8 cellular contexts compared by ENCODE assay signal in the genomic region with DNA sequence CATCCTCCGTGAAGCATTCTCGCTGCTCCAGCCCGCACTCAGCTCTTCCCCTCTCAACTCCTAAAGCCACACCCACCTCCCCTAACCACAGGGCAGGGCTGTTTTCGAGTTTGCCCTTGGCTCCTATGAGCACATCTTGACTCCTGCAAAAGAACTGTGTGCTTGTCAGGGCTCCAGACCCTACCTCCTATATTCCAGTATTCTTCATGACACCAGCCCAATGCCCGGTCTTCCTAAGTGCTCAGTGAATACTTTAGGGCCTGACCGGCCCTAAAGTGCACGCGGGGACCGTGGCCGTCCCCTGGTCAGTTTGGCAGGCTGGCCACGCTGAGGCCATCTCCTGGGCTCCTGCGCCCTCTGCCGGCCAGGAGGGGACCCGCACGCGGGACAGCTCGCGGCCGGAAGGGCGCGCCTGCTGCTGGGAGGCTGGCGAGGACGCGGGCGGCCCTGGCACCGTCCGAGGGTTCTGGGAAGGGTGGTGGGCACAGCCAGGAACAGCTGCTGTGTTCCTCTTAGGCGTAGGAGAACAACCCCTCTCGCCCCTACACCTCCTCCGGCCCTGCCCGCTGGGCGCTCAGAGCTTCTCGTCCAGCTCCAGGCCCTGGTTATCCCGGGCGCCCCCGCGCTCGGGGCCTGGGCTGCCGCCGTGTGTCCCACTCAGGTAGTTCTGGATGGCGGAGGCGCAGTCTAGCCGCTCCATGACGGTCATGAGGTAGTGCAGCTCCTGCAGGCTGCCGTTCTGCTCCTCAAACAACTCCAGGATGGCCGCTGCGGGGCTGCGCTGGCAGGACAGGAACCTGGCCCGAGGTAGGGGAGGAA. TPM values are rescaled to one million over a fixed set of nuclear protein-coding genes. Genes with fewer than 3 reads are reported as not detected.
A peak's percentile ranks its signal among the peaks of the same experiment; 100 is the strongest.
DNase-seq lines count a peak whose midpoint lies in the region; ATAC-seq and TF ChIP-seq lines count a peak whose summit lies in the region.

No MANE protein-coding gene starts in this region.

- in situ Hi-C loops in GM13976 (cut with MboI; ENCODE audit: low sequenced_read_pairs, unreplicated experiment) (no loop called here), mammary epithelial cell (cut with MboI; ENCODE audit: low sequenced_read_pairs in 2 of 2) (loop anchor here (10.0 to 25.0 kb wide), 3 partner anchors 133 to 1041 kb away; no protein-coding TSS in a partner anchor)

- H3K9me3 ChIP-seq in mammary epithelial cell (replicated peaks; ENCODE audit: insufficient read depth, low read length), result no peaks in the 10 kb centered on the region

- no peaks in the 10 kb centered on the region for H3K36me3 ChIP-seq in mammary epithelial cell (ENCODE audit: insufficient read depth, low read length)

- peak overlapping the region; percentile 94 for H3K4me2 ChIP-seq in mammary epithelial cell (ENCODE audit: insufficient read depth, low read depth, low read length)

- H3K4me3 ChIP-seq in mammary epithelial cell (replicated peaks in 1 of 3; ENCODE audit: insufficient read depth in 1 of 3, low read depth in 2 of 3, low read length in 3 of 3), result peak overlapping the region; percentile 30 to 46 (median 45)

- H2AFZ ChIP-seq in mammary epithelial cell (ENCODE audit: low read depth, low read length), result peak overlapping the region; percentile 88

- WGBS in mammary epithelial cell (ENCODE audit: low coverage, missing lambda C conversion rate), result 4% methylated on average over 30 of the region's 49 CpGs

- H3K79me2 ChIP-seq in mammary epithelial cell (ENCODE audit: insufficient read depth, low read length), result no peaks in the 10 kb centered on the region

- ATAC-seq in HG02588 (IDR thresholded peaks at IDR 0.05; ENCODE audit: unreplicated experiment) (peak; percentile 91), GM18520 (IDR thresholded peaks at IDR 0.05; ENCODE audit: unreplicated experiment) (no peak)

- dilution Hi-C loops in mammary epithelial cell (cut with HindIII; ENCODE audit: low sequenced_read_pairs), result no loop called here

- CTCF ChIA-PET in mammary epithelial cell (lab: Charles Lee; ENCODE audit: low non-redundant PET), result interaction anchor here (0.6 to 0.9 kb wide), 4 partner anchors 36 to 683 kb away, joined by 3 to 19 read pairs (median 4); no protein-coding TSS in a partner anchor

- H3K9ac ChIP-seq in mammary epithelial cell (ENCODE audit: insufficient read depth, low read length), result peak overlapping the region; percentile 41

- no peaks in the 10 kb centered on the region for H3K27me3 ChIP-seq in mammary epithelial cell (ENCODE audit: insufficient read depth, low read length)

- H3K27ac ChIP-seq in VCaP (peak overlapping the region; percentile 84), mammary epithelial cell (ENCODE audit: insufficient read depth, low read depth, low read length) (peak overlapping the region; percentile 3)

- peaks cover 33% of the 10 kb centered on the region for H3K4me1 ChIP-seq in mammary epithelial cell (ENCODE audit: insufficient read depth, low read length)

- DNase-seq in GM13976 (ENCODE audit: low spot score) (peak; percentile 94), NCI-H1092 treated with DMSO at 0.1 percent for 48 hours (lab: John Stamatoyannopoulos, UW) (peak; percentile 66), mammary epithelial cell (peak; percentile 63), islet precursor cell (peak; percentile 93)
- DNase-seq in stimulated activated CD4-positive, alpha-beta T cell treated with anti-CD3 and anti-CD28 coated beads, Interleukin-12 subunit alpha, Interleukin-12 subunit beta, amount 100 ng/mL, for 24 hours (ENCODE audit: low read depth in 2 of 2), result peak; percentile 49 to 66

- intact Hi-C loops in mammary epithelial cell (cut with micrococcal nuclease), result loop anchor here (1.0 to 10.0 kb wide), 8 partner anchors 22 to 1046 kb away; no protein-coding TSS in a partner anchor

- TF ChIP-seq CTCF in GM13976 (IDR thresholded peaks at IDR 0.05; ENCODE audit: borderline replicate concordance, control extremely low read depth, extremely low read depth, insufficient read depth, missing control alignments) (peak; percentile 100), VCaP (conservative IDR thresholded peaks at IDR 0.05) (peak; percentile 96), mammary epithelial cell (conservative IDR thresholded peaks at IDR 0.05 in 1 of 2, IDR thresholded peaks at IDR 0.05 in 1 of 2; ENCODE audit: extremely low read depth in 1 of 2, insufficient read depth in 1 of 2, low read depth in 1 of 2, low read length in 2 of 2) (peak; percentile 89 to 99)

- H4K20me1 ChIP-seq in mammary epithelial cell (ENCODE audit: insufficient read depth, low read length), result no peaks in the 10 kb centered on the region

- BruUV-seq in mammary epithelial cell (replicated peaks; lab: Mats Ljungman, UMichigan), result no TSS peak

RNA-seq across cellular contexts. Expression of gene UNC5CL, which starts 11.0 kb away (rescaled TPM):
- total RNA-seq in mammary epithelial cell, result under 1 TPM; 0.50 to 0.54 TPM
- 0.19 TPM for polyA plus RNA-seq in mammary epithelial cell
- not detected for polyA minus RNA-seq in mammary epithelial cell

RNA-seq across cellular contexts. Expression of gene TSPO2, which starts 14.3 kb away (rescaled TPM):
- total RNA-seq in mammary epithelial cell, result not detected
- not detected for polyA plus RNA-seq in mammary epithelial cell
- not detected for polyA minus RNA-seq in mammary epithelial cell

RNA-seq across cellular contexts. Expression of gene APOBEC2, which starts 25.0 kb away (rescaled TPM):
- total RNA-seq in mammary epithelial cell, result not detected
- polyA plus RNA-seq in mammary epithelial cell, result not detected
- not detected for polyA minus RNA-seq in mammary epithelial cell

RNA-seq across cellular contexts. Expression of gene OARD1, which starts 44.1 kb away (rescaled TPM):
- total RNA-seq in mammary epithelial cell, result 10 to 100 TPM in 1 of 2 donors, 1 to 10 TPM in 1; 9.3 to 22.2 TPM
- 10.0 TPM for polyA plus RNA-seq in mammary epithelial cell
- 5.1 TPM for polyA minus RNA-seq in mammary epithelial cell

RNA-seq across cellular contexts. Expression of gene NFYA, which starts 44.8 kb away (rescaled TPM):
- 10 to 100 TPM; 18.5 to 29.1 TPM for total RNA-seq in mammary epithelial cell
- polyA plus RNA-seq in mammary epithelial cell, result 12.5 TPM
- 20.7 TPM for polyA minus RNA-seq in mammary epithelial cell
